In the genomic region with DNA sequence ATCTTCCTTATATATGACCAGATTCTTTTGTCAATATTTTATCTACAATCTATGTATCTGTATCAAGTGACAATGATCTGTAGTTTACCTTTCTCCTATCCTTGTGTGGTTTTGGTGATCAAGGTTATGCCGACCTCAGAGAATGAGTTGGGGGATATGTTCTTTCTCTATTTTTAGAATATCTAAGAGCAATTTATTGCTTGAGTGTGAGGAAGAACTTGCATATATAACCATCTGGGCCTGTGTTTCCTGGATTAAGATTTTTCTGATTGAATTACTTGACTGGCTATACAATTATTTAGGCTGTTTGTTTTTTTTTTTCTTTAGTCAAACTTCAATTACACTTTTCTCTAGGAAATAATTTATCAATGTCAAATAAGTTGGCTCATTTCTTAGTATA, we compare ENCODE assay signal across 9 cellular contexts.
"Had no signal": no experiment of that assay in that cellular context is flagged by ENCODE, and none has a peak within 500 bp of the region (broad histone marks: within the 10 kb centered on the region; RNA-seq: fewer than 3 reads in every experiment).

No MANE protein-coding gene starts in this region.

- H3K9me3 ChIP-seq: HAP-1 had no signal

- H3K4me3 ChIP-seq: GM23248, HAP-1 had no signal

- H3K27ac Mint-ChIP-seq: HFFc6 had no signal

- FAIRE-seq: HTR-8/SVneo had no signal

- DNase-seq: GM23248, GOT3, H7, HFFc6, IMR-90, KBM-7 had no signal

- H3K9ac ChIP-seq: GM23248 had no signal

- H3K9me3 Mint-ChIP-seq: HFFc6 had no signal

- H3K27ac ChIP-seq: GM23248 had no signal

- ATAC-seq: HCT116 had no signal

- H3K4me3 Mint-ChIP-seq: HFFc6 had no signal

- H2AFZ ChIP-seq: GM23248 had no signal
